ENCODE assay signal across 16 cellular contexts in the genomic region with DNA sequence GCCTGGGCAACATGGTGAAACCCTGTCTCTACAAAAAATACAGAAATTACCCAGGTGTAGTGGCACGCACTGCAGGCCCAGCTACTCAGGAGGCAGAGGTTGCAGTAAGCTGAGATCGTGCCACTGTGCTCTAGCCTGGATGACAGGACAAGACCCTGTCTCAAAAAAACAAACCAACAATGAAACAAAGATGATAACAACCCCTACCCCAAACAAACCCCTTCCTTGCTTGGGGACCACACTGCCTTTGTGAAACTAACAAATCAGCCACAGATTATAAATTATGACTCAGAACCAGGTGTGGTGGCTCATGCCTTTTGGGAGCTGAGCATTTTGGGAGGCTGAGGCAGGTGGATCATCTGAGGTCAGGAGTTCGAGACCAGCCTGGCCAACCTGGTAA. TPM values are rescaled to one million over a fixed set of nuclear protein-coding genes. Genes with fewer than 3 reads are reported as not detected.
A peak's percentile ranks its signal among the peaks of the same experiment; 100 is the strongest.
DNase-seq lines count a peak whose midpoint lies in the region; ATAC-seq and TF ChIP-seq lines count a peak whose summit lies in the region.
"Had no signal": no experiment of that assay in that cellular context is flagged by ENCODE, and none has a peak within 500 bp of the region (broad histone marks: within the 10 kb centered on the region; RNA-seq: fewer than 3 reads in every experiment).

No MANE protein-coding gene starts in this region.

- H3K36me3 Mint-ChIP-seq in activated CD4-positive, alpha-beta T cell treated with anti-CD3 and anti-CD28 coated beads for 36 hours (ENCODE audit: low read depth) = no peaks in the 10 kb centered on the region
- H3K36me3 Mint-ChIP-seq in activated naive CD4-positive, alpha-beta T cell treated with anti-CD3 and anti-CD28 coated beads, Interleukin-2, amount 50 U/mL, for 72 hours = peaks cover 0 to 12% of the 10 kb centered on the region in 2 donors
- H3K36me3 Mint-ChIP-seq in WTC11 = peaks cover 21% of the 10 kb centered on the region
- H3K36me3 Mint-ChIP-seq: CD8-positive, alpha-beta T cell had no signal

- ATAC-seq in activated CD4-positive, alpha-beta T cell treated with anti-CD3 and anti-CD28 coated beads for 36 hours = peak; percentile 36
- ATAC-seq in activated naive CD4-positive, alpha-beta T cell treated with anti-CD3 and anti-CD28 coated beads, Interleukin-2, amount 50 U/mL, for 72 hours = peak; percentile 40 to 76
- ATAC-seq in WTC11 = no peak; the same call in 1 of the 2 replicates
- ATAC-seq: CD8-positive, alpha-beta T cell had no signal

- peaks cover 11% of the 10 kb centered on the region; the same call in 1 of the 2 replicates for H3K4me1 ChIP-seq in iPS-20b (ENCODE audit: insufficient read depth, low read length)

- H3K4me1 Mint-ChIP-seq in activated CD4-positive, alpha-beta T cell treated with anti-CD3 and anti-CD28 coated beads for 36 hours = peaks cover 5% of the 10 kb centered on the region
- H3K4me1 Mint-ChIP-seq in WTC11 = peaks cover 24% of the 10 kb centered on the region

- POLR2A ChIA-PET in activated CD4-positive, alpha-beta T cell treated with anti-CD3 and anti-CD28 coated beads for 36 hours (lab: Charles Lee) = no interaction called here
- POLR2A ChIA-PET in WTC11 (lab: Charles Lee) = no interaction called here

- CTCF ChIA-PET in activated CD4-positive, alpha-beta T cell treated with anti-CD3 and anti-CD28 coated beads for 36 hours (lab: Charles Lee) = interaction anchor here (1.3 to 1.8 kb wide), 2 partner anchors 15 to 274 kb away, joined by 3 to 4 read pairs; no protein-coding TSS in a partner anchor
- CTCF ChIA-PET in WTC11 (lab: Charles Lee) = interaction anchor here (0.6 to 2.4 kb wide), 3 partner anchors 16 to 126 kb away, joined by 4 to 18 read pairs (median 4); no protein-coding TSS in a partner anchor

- TF ChIP-seq CTCF in WTC11 (IDR thresholded peaks at IDR 0.05) (no peak), lower leg skin (IDR thresholded peaks at IDR 0.05) (no peak), GM10266 (IDR thresholded peaks at IDR 0.05; ENCODE audit: control insufficient read depth, insufficient read depth, low read depth, missing control alignments) (no peak)

- DNase-seq in activated CD4-positive, alpha-beta T cell treated with anti-CD3 and anti-CD28 coated beads for 36 hours = no peak
- no peak for DNase-seq in activated CD4-positive, alpha-beta T cell treated with anti-CD3 and anti-CD28 coated beads, Interleukin-2, amount 50 U/mL, for 1 hour
- DNase-seq in activated naive CD4-positive, alpha-beta T cell treated with anti-CD3 and anti-CD28 coated beads, Interleukin-2, amount 50 U/mL, for 72 hours (ENCODE audit: low spot score in 2 of 2) = no peak
- DNase-seq in activated naive CD4-positive, alpha-beta T cell treated with anti-CD3 and anti-CD28 coated beads, Interleukin-2, amount 50 U/mL, for 16 hours = no peak
- DNase-seq in WTC11 (ENCODE audit: low spot score) = no peak
- no peak for DNase-seq in lower leg skin (ENCODE audit: low spot score in 2 of 2)
- DNase-seq in GM10266 (ENCODE audit: extremely low spot score) = no peak
- DNase-seq: CD8-positive, alpha-beta T cell; COR-L47; DMS153; DMS79 treated with DMSO at 0.1 percent for 48 hours; EL; GDM1 had no signal

- no peaks in the 10 kb centered on the region for H3K27me3 ChIP-seq in iPS-20b (ENCODE audit: insufficient read depth, low read length)

- H3K27me3 Mint-ChIP-seq in activated CD4-positive, alpha-beta T cell treated with anti-CD3 and anti-CD28 coated beads for 36 hours = no peaks in the 10 kb centered on the region
- H3K27me3 Mint-ChIP-seq in WTC11 (ENCODE audit: low read depth) = peaks cover 2% of the 10 kb centered on the region

- H3K4me3 Mint-ChIP-seq in activated CD4-positive, alpha-beta T cell treated with anti-CD3 and anti-CD28 coated beads for 36 hours = no peak overlapping the region
- peak overlapping the region; percentile 40; the same call in 1 of the 2 replicates for H3K4me3 Mint-ChIP-seq in WTC11
- H3K4me3 Mint-ChIP-seq: CD14-positive monocyte; CD8-positive, alpha-beta T cell had no signal

- H3K4me3 ChIP-seq in iPS-20b (ENCODE audit: low read length) (peak overlapping the region; percentile 45; the same call in 1 of the 2 replicates), lower leg skin (ENCODE audit: low read depth, poor library complexity, severe bottlenecking) (no peak overlapping the region)

- no peaks in the 10 kb centered on the region for H3K9me3 ChIP-seq in iPS-20b (ENCODE audit: insufficient read depth, low read depth, low read length)

- intact Hi-C loops in activated CD4-positive, alpha-beta T cell treated with anti-CD3 and anti-CD28 coated beads for 36 hours (cut with DNase I, micrococcal nuclease) = no loop called here
- intact Hi-C loops in lower leg skin (cut with DNase I; ENCODE audit: low total_unique reads) = no loop called here

- H3K9ac ChIP-seq in iPS-20b (ENCODE audit: low read depth, low read length) = peak overlapping the region; percentile 48; the same call in 1 of the 2 replicates

- peaks cover 8% of the 10 kb centered on the region for H3K9me3 Mint-ChIP-seq in activated CD4-positive, alpha-beta T cell treated with anti-CD3 and anti-CD28 coated beads for 36 hours (ENCODE audit: low read depth)
- no peaks in the 10 kb centered on the region for H3K9me3 Mint-ChIP-seq in activated naive CD4-positive, alpha-beta T cell treated with anti-CD3 and anti-CD28 coated beads, Interleukin-2, amount 50 U/mL, for 72 hours
- H3K9me3 Mint-ChIP-seq in WTC11 = peaks cover 34% of the 10 kb centered on the region

- WGBS in lower leg skin, 2 donors = 89 to 95% methylated on average over 3 of the region's 3 CpGs

- no peaks in the 10 kb centered on the region for H3K36me3 ChIP-seq in iPS-20b (ENCODE audit: insufficient read depth, low read depth, low read length)

- no peak overlapping the region for H3K27ac ChIP-seq in iPS-20b (ENCODE audit: low read length)
- H3K27ac ChIP-seq: 22Rv1 had no signal

- H3K27ac Mint-ChIP-seq in activated CD4-positive, alpha-beta T cell treated with anti-CD3 and anti-CD28 coated beads for 36 hours = no peak overlapping the region
- H3K27ac Mint-ChIP-seq in activated naive CD4-positive, alpha-beta T cell treated with anti-CD3 and anti-CD28 coated beads, Interleukin-2, amount 50 U/mL, for 72 hours = peak overlapping the region in 1 of 2 donors; percentile 81
- H3K27ac Mint-ChIP-seq in WTC11 = 0 out of 2 replicates have a peak overlapping the region, but pooled peaks have one; percentile 75
- H3K27ac Mint-ChIP-seq: CD14-positive monocyte; CD8-positive, alpha-beta T cell had no signal

- no peak for TF ChIP-seq POLR2A in lower leg skin (IDR thresholded peaks at IDR 0.05)

TF ChIP-seq in WTC11, 78 proteins besides CTCF, POLR2A, EP300 and RAD21:
- TF ChIP-seq SMAD3 (CRISPR knock-in tag; IDR thresholded peaks at IDR 0.05; ENCODE audit: borderline replicate concordance) = no peak
- TF ChIP-seq NFYB (CRISPR knock-in tag; conservative IDR thresholded peaks at IDR 0.05; ENCODE audit: low read depth) = no peak
- TF ChIP-seq, protein P1, sequence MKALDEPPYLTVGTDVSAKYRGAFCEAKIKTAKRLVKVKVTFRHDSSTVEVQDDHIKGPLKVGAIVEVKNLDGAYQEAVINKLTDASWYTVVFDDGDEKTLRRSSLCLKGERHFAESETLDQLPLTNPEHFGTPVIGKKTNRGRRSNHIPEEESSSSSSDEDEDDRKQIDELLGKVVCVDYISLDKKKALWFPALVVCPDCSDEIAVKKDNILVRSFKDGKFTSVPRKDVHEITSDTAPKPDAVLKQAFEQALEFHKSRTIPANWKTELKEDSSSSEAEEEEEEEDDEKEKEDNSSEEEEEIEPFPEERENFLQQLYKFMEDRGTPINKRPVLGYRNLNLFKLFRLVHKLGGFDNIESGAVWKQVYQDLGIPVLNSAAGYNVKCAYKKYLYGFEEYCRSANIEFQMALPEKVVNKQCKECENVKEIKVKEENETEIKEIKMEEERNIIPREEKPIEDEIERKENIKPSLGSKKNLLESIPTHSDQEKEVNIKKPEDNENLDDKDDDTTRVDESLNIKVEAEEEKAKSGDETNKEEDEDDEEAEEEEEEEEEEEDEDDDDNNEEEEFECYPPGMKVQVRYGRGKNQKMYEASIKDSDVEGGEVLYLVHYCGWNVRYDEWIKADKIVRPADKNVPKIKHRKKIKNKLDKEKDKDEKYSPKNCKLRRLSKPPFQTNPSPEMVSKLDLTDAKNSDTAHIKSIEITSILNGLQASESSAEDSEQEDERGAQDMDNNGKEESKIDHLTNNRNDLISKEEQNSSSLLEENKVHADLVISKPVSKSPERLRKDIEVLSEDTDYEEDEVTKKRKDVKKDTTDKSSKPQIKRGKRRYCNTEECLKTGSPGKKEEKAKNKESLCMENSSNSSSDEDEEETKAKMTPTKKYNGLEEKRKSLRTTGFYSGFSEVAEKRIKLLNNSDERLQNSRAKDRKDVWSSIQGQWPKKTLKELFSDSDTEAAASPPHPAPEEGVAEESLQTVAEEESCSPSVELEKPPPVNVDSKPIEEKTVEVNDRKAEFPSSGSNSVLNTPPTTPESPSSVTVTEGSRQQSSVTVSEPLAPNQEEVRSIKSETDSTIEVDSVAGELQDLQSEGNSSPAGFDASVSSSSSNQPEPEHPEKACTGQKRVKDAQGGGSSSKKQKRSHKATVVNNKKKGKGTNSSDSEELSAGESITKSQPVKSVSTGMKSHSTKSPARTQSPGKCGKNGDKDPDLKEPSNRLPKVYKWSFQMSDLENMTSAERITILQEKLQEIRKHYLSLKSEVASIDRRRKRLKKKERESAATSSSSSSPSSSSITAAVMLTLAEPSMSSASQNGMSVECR (CRISPR knock-in tag; IDR thresholded peaks at IDR 0.05; ENCODE audit: borderline replicate concordance) = no peak
TF ChIP-seq in WTC11: peak in this region for 0.

RNA-seq across cellular contexts. Expression of a gene that starts 17.8 kb away (rescaled TPM):
- 10 to 100 TPM; 31.0 to 31.8 TPM for total RNA-seq in activated CD4-positive, alpha-beta T cell treated with anti-CD3 and anti-CD28 coated beads for 36 hours
- total RNA-seq in activated naive CD4-positive, alpha-beta T cell treated with anti-CD3 and anti-CD28 coated beads, Interleukin-2, amount 50 U/mL, for 72 hours = 10 to 100 TPM; 42.3 to 71.5 TPM
- total RNA-seq in WTC11 (2021) (16.0 to 19.4 TPM (median 18.4 TPM) in 3 replicates), lower leg skin (1 to 10 TPM; 4.7 to 9.5 (median 8.7) TPM)
